In the genomic region with DNA sequence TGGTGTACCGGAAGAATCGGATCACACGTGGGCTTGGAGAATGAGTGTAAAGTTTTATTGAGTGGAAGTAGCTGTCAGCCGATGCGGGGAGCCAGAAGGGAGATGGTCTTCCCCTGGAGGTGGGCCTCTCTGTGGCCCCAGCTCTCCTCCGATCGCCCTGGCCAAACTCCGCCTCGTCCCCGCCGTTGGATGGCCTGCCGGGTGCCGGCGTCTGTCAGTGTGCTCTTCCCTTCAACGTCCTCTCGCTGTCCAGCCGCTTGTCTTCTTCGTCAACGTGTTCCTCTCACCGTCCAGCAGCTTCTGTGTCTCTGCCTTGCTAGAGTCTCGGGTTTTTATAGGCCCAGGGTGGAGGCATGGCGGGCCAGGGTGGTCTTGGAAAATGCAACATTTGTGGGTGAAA, we compare ENCODE assay signal across 38 cellular contexts. TPM values are rescaled to one million over a fixed set of nuclear protein-coding genes. Genes with fewer than 3 reads are reported as not detected.
"Had no signal": no experiment of that assay in that cellular context is flagged by ENCODE, and none has a peak within 500 bp of the region (broad histone marks: within the 10 kb centered on the region; RNA-seq: fewer than 3 reads in every experiment).

No MANE protein-coding gene starts in this region.

- H3K4me3 ChIP-seq: MG63 had no signal

- H3K9ac ChIP-seq: KMS-11 had no signal

- H3K27ac ChIP-seq: KMS-11 had no signal

- H3K27me3 ChIP-seq: MG63 had no signal

- H3K9me3 ChIP-seq: MG63 had no signal

- H3K4me2 ChIP-seq: KMS-11 had no signal

- H3K36me3 ChIP-seq: MG63 had no signal

- DNase-seq: Karpas-422, Kasumi-1, MG63, MM.1S, MV-4-11, NCI-H1048, NCI-H1092, NCI-H1092 treated with DMSO at 0.1 percent for 48 hours, NCI-H1105, NCI-H1105 treated with DMSO at 0.1 percent for 48 hours, NCI-H1417, NCI-H1417 treated with DMSO at 0.1 percent for 48 hours, NCI-H1436, NCI-H1436 treated with DMSO at 0.1 percent for 48 hours, NCI-H146, NCI-H1694, NCI-H1694 treated with DMSO at 0.1 percent for 48 hours, NCI-H187, NCI-H187 treated with DMSO at 0.1 percent for 48 hours, NCI-H1930, NCI-H2029, NCI-H2029 treated with DMSO at 0.1 percent for 48 hours, NCI-H2081, NCI-H2081 treated with DMSO at 0.1 percent for 48 hours, NCI-H2107, NCI-H2171, NCI-H2171 treated with DMSO at 0.1 percent for 48 hours, NCI-H2227 treated with DMSO at 0.1 percent for 48 hours, NCI-H226, NCI-H345, NCI-H446, NCI-H446 treated with DMSO at 0.1 percent for 48 hours, NCI-H510A had no signal

RNA-seq across cellular contexts. Expression of a gene that starts 27.6 kb away (rescaled TPM):
- total RNA-seq: LHCN-M2, M059J, MCF 10A, NCI-H460 had no signal
